ENCODE assay signal across 21 cellular contexts in the genomic region with DNA sequence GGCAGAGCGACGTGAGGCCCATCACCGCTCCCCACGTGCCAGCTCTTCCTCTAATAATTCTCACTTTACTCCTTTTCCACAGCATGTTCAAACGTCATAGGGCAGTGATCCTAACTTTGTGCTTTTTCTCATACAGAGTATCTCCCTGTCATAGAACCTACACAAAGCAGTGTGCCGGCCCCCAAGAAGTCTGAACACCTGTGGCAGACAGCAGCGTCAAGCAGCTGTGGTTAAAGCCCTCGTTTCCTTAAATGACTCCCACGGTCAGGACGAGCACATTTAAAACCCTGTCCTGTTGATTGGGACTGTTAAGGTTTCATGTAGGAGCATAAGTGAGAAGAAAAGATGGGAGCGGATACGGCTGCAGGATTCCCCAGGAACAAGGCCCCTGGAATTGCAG.
DNase-seq lines count a peak whose midpoint lies in the region; ATAC-seq, FAIRE-seq and TF ChIP-seq lines count a peak whose summit lies in the region.
"Had no signal": no experiment of that assay in that cellular context is flagged by ENCODE, and none has a peak within 500 bp of the region (broad histone marks: within the 10 kb centered on the region; RNA-seq: fewer than 3 reads in every experiment).

No MANE protein-coding gene starts in this region.

- intact Hi-C loops in aorta (cut with DNase I) = no loop called here

- no peaks in the 10 kb centered on the region for H3K36me3 ChIP-seq in neural progenitor cell
- no peaks in the 10 kb centered on the region for H3K36me3 ChIP-seq in aorta (ENCODE audit: control insufficient read depth in 1 of 2, insufficient read depth in 2 of 2, low read length in 1 of 2)

- no peak for DNase-seq in activated naive CD4-positive, alpha-beta T cell treated with Interleukin-2 at 50 U/mL for 16 hours
- DNase-seq in WTC11 (ENCODE audit: low spot score) (no peak), left kidney (ENCODE audit: low read depth, low spot score) (peak; percentile 67), neural progenitor cell (ENCODE audit: low spot score) (no peak), aorta (no peak), GM12892 (ENCODE audit: insufficient read length) (no peak), HuH-7.5 (ENCODE audit: low spot score) (no peak)
- DNase-seq: AML-193; Calu3; CD4-positive, alpha-beta memory T cell; DMS79 treated with DMSO at 0.1 percent for 48 hours; EL; H9 had no signal

- H3K36me3 Mint-ChIP-seq in activated naive CD4-positive, alpha-beta T cell treated with anti-CD3 and anti-CD28 coated beads, Interleukin-2, amount 50 U/mL, for 24 hours = peaks cover 1% of the 10 kb centered on the region
- H3K36me3 Mint-ChIP-seq in WTC11 (peaks cover 4% of the 10 kb centered on the region; the same call in 1 of the 2 replicates), neural progenitor cell (peaks cover 31% of the 10 kb centered on the region)
- H3K36me3 Mint-ChIP-seq: CD14-positive monocyte had no signal

- H3K4me1 ChIP-seq in neural progenitor cell (peaks cover 9% of the 10 kb centered on the region), aorta (ENCODE audit: control insufficient read depth in 1 of 2, insufficient read depth in 2 of 2, low read length in 2 of 2) (no peaks in the 10 kb centered on the region)
- H3K4me1 ChIP-seq: A549 had no signal

- H3K79me2 ChIP-seq in neural progenitor cell (ENCODE audit: low read depth) = no peaks in the 10 kb centered on the region

- TF ChIP-seq POLR2A in GM12892 (IDR thresholded peaks at IDR 0.05; ENCODE audit: low read depth, low read length) = no peak

- FAIRE-seq in GM12892 (lab: Jason Lieb, UNC) = no peak
- FAIRE-seq: A549, GM12878, GM19239, H1, HepG2 had no signal

- H3K27ac Mint-ChIP-seq in activated naive CD4-positive, alpha-beta T cell treated with anti-CD3 and anti-CD28 coated beads, Interleukin-2, amount 50 U/mL, for 24 hours = peak overlapping the region; percentile 82
- peak overlapping the region; percentile 61; the same call in 1 of the 2 replicates for H3K27ac Mint-ChIP-seq in WTC11
- peak overlapping the region; percentile 71 for H3K27ac Mint-ChIP-seq in neural progenitor cell
- H3K27ac Mint-ChIP-seq: CD14-positive monocyte; CD4-positive, alpha-beta memory T cell had no signal

- H3K27me3 Mint-ChIP-seq in activated naive CD4-positive, alpha-beta T cell treated with anti-CD3 and anti-CD28 coated beads, Interleukin-2, amount 50 U/mL, for 24 hours = no peaks in the 10 kb centered on the region
- H3K27me3 Mint-ChIP-seq in WTC11 (ENCODE audit: low read depth) = no peaks in the 10 kb centered on the region
- H3K27me3 Mint-ChIP-seq in neural progenitor cell (ENCODE audit: insufficient read depth, low read depth) = no peaks in the 10 kb centered on the region

- CTCF ChIA-PET in WTC11 (lab: Charles Lee) = interaction anchor here (2.3 kb wide), 1 partner anchor 367 kb away, joined by 5 read pairs; no protein-coding TSS in a partner anchor

- H2AFZ ChIP-seq in neural progenitor cell (replicated peaks) = no peak overlapping the region

- H3K9me3 Mint-ChIP-seq in activated naive CD4-positive, alpha-beta T cell treated with anti-CD3 and anti-CD28 coated beads, Interleukin-2, amount 50 U/mL, for 24 hours = no peaks in the 10 kb centered on the region
- H3K9me3 Mint-ChIP-seq in WTC11 (peaks cover 3% of the 10 kb centered on the region; the same call in 1 of the 2 replicates), neural progenitor cell (no peaks in the 10 kb centered on the region)
- H3K9me3 Mint-ChIP-seq: CD4-positive, alpha-beta memory T cell; H9 had no signal

- H3K4me2 ChIP-seq in neural progenitor cell = no peak overlapping the region
- H3K4me2 ChIP-seq: A549 had no signal

- POLR2A ChIA-PET in WTC11 (lab: Charles Lee) = no interaction called here

- peaks cover 3% of the 10 kb centered on the region for H4K20me1 ChIP-seq in neural progenitor cell (ENCODE audit: low read depth)

- TF ChIP-seq CTCF in WTC11 (IDR thresholded peaks at IDR 0.05) (no peak), neural progenitor cell (IDR thresholded peaks at IDR 0.05) (no peak)

- peak overlapping the region; percentile 76 for H3K27ac ChIP-seq in neural progenitor cell
- H3K27ac ChIP-seq in aorta (ENCODE audit: low read depth in 1 of 2, low read length in 2 of 2) = no peak overlapping the region
- H3K27ac ChIP-seq: 22Rv1, A549 had no signal

- peaks cover 12% of the 10 kb centered on the region for H3K4me1 Mint-ChIP-seq in activated naive CD4-positive, alpha-beta T cell treated with anti-CD3 and anti-CD28 coated beads, Interleukin-2, amount 50 U/mL, for 24 hours
- H3K4me1 Mint-ChIP-seq in WTC11 (no peaks in the 10 kb centered on the region), neural progenitor cell (no peaks in the 10 kb centered on the region)
- H3K4me1 Mint-ChIP-seq: CD14-positive monocyte, H9 had no signal

- H3K9ac ChIP-seq in neural progenitor cell = no peak overlapping the region

- WGBS in aorta, 2 donors = 90 to 91% methylated on average over 12 of the region's 12 CpGs

- H3K9me3 ChIP-seq in neural progenitor cell (ENCODE audit: low read depth) = no peaks in the 10 kb centered on the region
- no peaks in the 10 kb centered on the region for H3K9me3 ChIP-seq in aorta (ENCODE audit: control insufficient read depth, low read length)
- H3K9me3 ChIP-seq: A549 had no signal

- H3F3A ChIP-seq in neural progenitor cell (ENCODE audit: low read depth) = peaks cover 6% of the 10 kb centered on the region

- H3K27me3 ChIP-seq in neural progenitor cell = no peaks in the 10 kb centered on the region
- no peaks in the 10 kb centered on the region for H3K27me3 ChIP-seq in aorta (ENCODE audit: control insufficient read depth in 1 of 2, insufficient read depth in 2 of 2, low read length in 1 of 2)

- H3K4me3 ChIP-seq in neural progenitor cell = no peak overlapping the region
- H3K4me3 ChIP-seq in aorta (ENCODE audit: low read length in 2 of 2) = no peak overlapping the region
- H3K4me3 ChIP-seq: A549, GM12878 had no signal

- ATAC-seq in WTC11 = no peak
- ATAC-seq in aorta (ENCODE audit: low FRiP score) = no peak
- ATAC-seq: A549, GM12878, HepG2 had no signal

- H3K4me3 Mint-ChIP-seq in activated naive CD4-positive, alpha-beta T cell treated with anti-CD3 and anti-CD28 coated beads, Interleukin-2, amount 50 U/mL, for 24 hours = no peak overlapping the region
- no peak overlapping the region for H3K4me3 Mint-ChIP-seq in WTC11
- no peak overlapping the region for H3K4me3 Mint-ChIP-seq in neural progenitor cell
- H3K4me3 Mint-ChIP-seq: CD14-positive monocyte; CD4-positive, alpha-beta memory T cell; H9 had no signal

TF ChIP-seq in WTC11, 78 proteins besides CTCF, POLR2A, EP300 and RAD21:
- TF ChIP-seq, protein P1, sequence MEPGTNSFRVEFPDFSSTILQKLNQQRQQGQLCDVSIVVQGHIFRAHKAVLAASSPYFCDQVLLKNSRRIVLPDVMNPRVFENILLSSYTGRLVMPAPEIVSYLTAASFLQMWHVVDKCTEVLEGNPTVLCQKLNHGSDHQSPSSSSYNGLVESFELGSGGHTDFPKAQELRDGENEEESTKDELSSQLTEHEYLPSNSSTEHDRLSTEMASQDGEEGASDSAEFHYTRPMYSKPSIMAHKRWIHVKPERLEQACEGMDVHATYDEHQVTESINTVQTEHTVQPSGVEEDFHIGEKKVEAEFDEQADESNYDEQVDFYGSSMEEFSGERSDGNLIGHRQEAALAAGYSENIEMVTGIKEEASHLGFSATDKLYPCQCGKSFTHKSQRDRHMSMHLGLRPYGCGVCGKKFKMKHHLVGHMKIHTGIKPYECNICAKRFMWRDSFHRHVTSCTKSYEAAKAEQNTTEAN (CRISPR knock-in tag; IDR thresholded peaks at IDR 0.05) = no peak
